In genomic region chr2:101516833-101517690, GRCh38 we compare ENCODE assay signal across 8 cellular contexts. TPM values are rescaled to one million over a fixed set of nuclear protein-coding genes. Genes with fewer than 3 reads are reported as not detected.
DNase-seq lines count a peak whose midpoint lies in the region; ATAC-seq and TF ChIP-seq lines count a peak whose summit lies in the region.

No MANE protein-coding gene starts in this region.

- H3K27me3 Mint-ChIP-seq in activated T-cell treated with anti-CD3 and anti-CD28 coated beads, Interleukin-2, amount 50 U/mL, for 24 hours: no peaks in the 10 kb centered on the region

- peaks cover 13% of the 10 kb centered on the region for H3K9me3 Mint-ChIP-seq in activated T-cell treated with anti-CD3 and anti-CD28 coated beads, Interleukin-2, amount 50 U/mL, for 24 hours

- H3K79me2 ChIP-seq in Karpas-422 (ENCODE audit: low read length): no peaks in the 10 kb centered on the region

- no peak overlapping the region for H3K4me3 ChIP-seq in left lung
- H3K4me3 ChIP-seq in Karpas-422 (ENCODE audit: low read length): no peak overlapping the region
- H3K4me3 ChIP-seq in uterus: no peak overlapping the region

- ATAC-seq in left lung (peak; percentile 69), HG02759 (IDR thresholded peaks at IDR 0.05; ENCODE audit: unreplicated experiment) (no peak)

- H3K27me3 ChIP-seq in left lung: no peaks in the 10 kb centered on the region
- no peaks in the 10 kb centered on the region for H3K27me3 ChIP-seq in Karpas-422 (ENCODE audit: low read length)
- no peaks in the 10 kb centered on the region for H3K27me3 ChIP-seq in uterus

- DNase-seq in AML-193 (lab: John Stamatoyannopoulos, UW) (peak; percentile 86 to 89), KBM-7 (peak; percentile 78), left lung (no peak), Karpas-422 (no peak), uterus (no peak), GM19238 (ENCODE audit: insufficient read length, low spot score) (no peak)
- DNase-seq in activated T-cell treated with anti-CD3 and anti-CD28 coated beads, Interleukin-2, amount 50 U/mL, for 24 hours: peak; percentile 35

- peaks cover 0 to 2% of the 10 kb centered on the region in 2 donors for H3K9me3 ChIP-seq in left lung
- H3K9me3 ChIP-seq in Karpas-422 (ENCODE audit: low read length): no peaks in the 10 kb centered on the region
- H3K9me3 ChIP-seq in uterus: no peaks in the 10 kb centered on the region

- no peaks in the 10 kb centered on the region for H3K36me3 Mint-ChIP-seq in activated T-cell treated with anti-CD3 and anti-CD28 coated beads, Interleukin-2, amount 50 U/mL, for 24 hours (ENCODE audit: low read depth)

- TF ChIP-seq POLR2A in uterus (IDR thresholded peaks at IDR 0.05): no peak

- H2AFZ ChIP-seq in Karpas-422 (ENCODE audit: low read length): no peak overlapping the region

- no peak overlapping the region for H3K27ac ChIP-seq in left lung
- H3K27ac ChIP-seq in Karpas-422 (ENCODE audit: low read length): no peak overlapping the region
- peak overlapping the region in 1 of 2 donors; percentile 11 for H3K27ac ChIP-seq in uterus

- H3K27ac Mint-ChIP-seq in activated T-cell treated with anti-CD3 and anti-CD28 coated beads, Interleukin-2, amount 50 U/mL, for 24 hours: no peak overlapping the region

- peaks cover 43% of the 10 kb centered on the region for H3K4me1 Mint-ChIP-seq in activated T-cell treated with anti-CD3 and anti-CD28 coated beads, Interleukin-2, amount 50 U/mL, for 24 hours (ENCODE audit: low read depth)

- intact Hi-C loops in left lung (cut with DNase I): no loop called here
- intact Hi-C loops in uterus (cut with DNase I; ENCODE audit: low total_unique reads): no loop called here

- H3K9ac ChIP-seq in Karpas-422 (ENCODE audit: low read length): no peak overlapping the region

- in situ Hi-C loops in KBM-7 (cut with MboI; ENCODE audit: low pct_unique_long_range_greater_than_20kb, low sequenced_read_pairs): no loop called here

- peaks cover 15 to 17% of the 10 kb centered on the region in 2 donors for H3K4me1 ChIP-seq in left lung
- no peaks in the 10 kb centered on the region for H3K4me1 ChIP-seq in Karpas-422 (ENCODE audit: low read length)
- H3K4me1 ChIP-seq in uterus: no peaks in the 10 kb centered on the region

- no peaks in the 10 kb centered on the region for H3K36me3 ChIP-seq in left lung
- no peaks in the 10 kb centered on the region for H3K36me3 ChIP-seq in Karpas-422 (ENCODE audit: insufficient read depth, low read length)
- H3K36me3 ChIP-seq in uterus: no peaks in the 10 kb centered on the region

- H4K20me1 ChIP-seq in Karpas-422 (ENCODE audit: insufficient read depth, low read depth, low read length): no peaks in the 10 kb centered on the region

- H3K4me3 Mint-ChIP-seq in activated T-cell treated with anti-CD3 and anti-CD28 coated beads, Interleukin-2, amount 50 U/mL, for 24 hours: no peak overlapping the region

- TF ChIP-seq CTCF in left lung (IDR thresholded peaks at IDR 0.05): no peak
- TF ChIP-seq CTCF in uterus (IDR thresholded peaks at IDR 0.05): no peak

- no peak overlapping the region for H3K4me2 ChIP-seq in Karpas-422 (ENCODE audit: low read depth, low read length, poor library complexity, severe bottlenecking)

- no peaks in the 10 kb centered on the region for H3K9me2 ChIP-seq in Karpas-422 (replicated peaks; ENCODE audit: insufficient read depth, low read length)

RNA-seq across cellular contexts. Expression of gene RFX8, which starts 42.1 kb away (rescaled TPM):
- total RNA-seq in left lung (under 1 TPM in 1 of 2 donors, not detected in 1; 0.41 TPM), uterus (1 to 10 TPM in 2 of 4 donors, under 1 TPM in 1, not detected in 1; 0.51 to 1.4 (median 1.1) TPM)
- not detected in 2 replicates for total RNA-seq in Karpas-422 (2014; rRNA removed; shearing (Covaris generic); ENCODE audit: low replicate concordance)

Comparison
In these comparisons a context has a peak if more than half of its experiments do, and no peak if none do; other contexts are left out.
1. DNase-seq: peak in AML-193 (2 of 2), KBM-7 (single experiment) and activated T-cell treated with anti-CD3 and anti-CD28 coated beads, Interleukin-2, amount 50 U/mL, for 24 hours (single experiment); none in left lung (0 of 2), Karpas-422 (single experiment), uterus (0 of 2) and GM19238 (single experiment).